Comparison of ENCODE assay signal across 1 cellular context in genomic region chr3:120093923-120094775, GRCh38.
TF ChIP-seq lines count a peak whose summit lies in the region.

Gene GSK3B (minus strand): TSS chr3:120094447. CDS start chr3:120093434, 1,013 bp downstream.

TF ChIP-seq in HepG2, 621 proteins besides CTCF, POLR2A, EP300 and RAD21 (continued from another document and continues in another):
- no peak; the same call in 1 of the 2 replicates for TF ChIP-seq HIC2 (CRISPR knock-in tag; IDR thresholded peaks at IDR 0.05; ENCODE audit: low read depth)
- no peak for TF ChIP-seq FOXO4 (CRISPR knock-in tag; conservative IDR thresholded peaks at IDR 0.05)
- no peak for TF ChIP-seq ZNF773 (CRISPR knock-in tag; IDR thresholded peaks at IDR 0.05; ENCODE audit: borderline replicate concordance)
- no peak for TF ChIP-seq ZNF615 (CRISPR knock-in tag; IDR thresholded peaks at IDR 0.05; ENCODE audit: borderline replicate concordance)
- no peak for TF ChIP-seq NR3C1 (CRISPR knock-in tag; IDR thresholded peaks at IDR 0.05)
- TF ChIP-seq NR2C2 (CRISPR knock-in tag; IDR thresholded peaks at IDR 0.05; ENCODE audit: borderline replicate concordance), result 0 out of 2 replicates have a peak, but pooled peaks have one; percentile 8
- TF ChIP-seq PPARG (CRISPR knock-in tag; conservative IDR thresholded peaks at IDR 0.05), result no peak; the same call in 1 of the 2 replicates
- TF ChIP-seq ATF1 (CRISPR knock-in tag; IDR thresholded peaks at IDR 0.05), result no peak
- TF ChIP-seq ZNF121 (CRISPR knock-in tag; IDR thresholded peaks at IDR 0.05), result no peak; the same call in 1 of the 2 replicates
- TF ChIP-seq FOXM1 (CRISPR knock-in tag; IDR thresholded peaks at IDR 0.05), result no peak
- peak; percentile 70; the same call in 1 of the 2 replicates for TF ChIP-seq YEATS4 (CRISPR knock-in tag; IDR thresholded peaks at IDR 0.05; ENCODE audit: borderline replicate concordance)
- no peak for TF ChIP-seq AHDC1 (CRISPR knock-in tag; IDR thresholded peaks at IDR 0.05; ENCODE audit: borderline replicate concordance)
- peak; percentile 79 for TF ChIP-seq GABPB1 (CRISPR knock-in tag; IDR thresholded peaks at IDR 0.05)
- TF ChIP-seq ZBTB40 (IDR thresholded peaks at IDR 0.05), result no peak
- TF ChIP-seq ZBTB40 (CRISPR knock-in tag; IDR thresholded peaks at IDR 0.05), result no peak; the same call in 1 of the 2 replicates
- no peak for TF ChIP-seq STAT6 (CRISPR knock-in tag; IDR thresholded peaks at IDR 0.05; ENCODE audit: borderline replicate concordance)
- 0 out of 2 replicates have a peak, but pooled peaks have one; percentile 10 for TF ChIP-seq ZBTB3 (CRISPR knock-in tag; IDR thresholded peaks at IDR 0.05; ENCODE audit: borderline replicate concordance, low read depth)
- no peak for TF ChIP-seq NRL (CRISPR knock-in tag; IDR thresholded peaks at IDR 0.05; ENCODE audit: borderline replicate concordance)
- TF ChIP-seq ZNF703 (CRISPR knock-in tag; IDR thresholded peaks at IDR 0.05; ENCODE audit: borderline replicate concordance), result no peak
- TF ChIP-seq NFKBIZ (CRISPR knock-in tag; IDR thresholded peaks at IDR 0.05), result no peak; the same call in 1 of the 2 replicates
- no peak for TF ChIP-seq ZBED4 (CRISPR knock-in tag; IDR thresholded peaks at IDR 0.05; ENCODE audit: borderline replicate concordance)
- TF ChIP-seq NCOA1 (CRISPR knock-in tag; IDR thresholded peaks at IDR 0.05), result no peak
- TF ChIP-seq CREM (IDR thresholded peaks at IDR 0.05), result no peak; the same call in 1 of the 2 replicates
- no peak for TF ChIP-seq CREM (CRISPR knock-in tag; IDR thresholded peaks at IDR 0.05)
- TF ChIP-seq TCF7 (IDR thresholded peaks at IDR 0.05; ENCODE audit: low read depth), result no peak
- TF ChIP-seq ZNF280B (CRISPR knock-in tag; IDR thresholded peaks at IDR 0.05; ENCODE audit: borderline replicate concordance), result no peak
